Comparison of ENCODE assay signal across 8 cellular contexts in genomic region chr20:57089701-57090144, GRCh38.
DNase-seq lines count a peak whose midpoint lies in the region; TF ChIP-seq lines count a peak whose summit lies in the region.
"Had no signal": no experiment of that assay in that cellular context is flagged by ENCODE, and none has a peak within 500 bp of the region (broad histone marks: within the 10 kb centered on the region; RNA-seq: fewer than 3 reads in every experiment).

No MANE protein-coding gene starts in this region.

- no peak overlapping the region for H3K4me3 Mint-ChIP-seq in endothelial cell (ENCODE audit: unreplicated experiment)
- H3K4me3 Mint-ChIP-seq: effector memory CD8-positive, alpha-beta T cell had no signal

- no peak overlapping the region for H3K27ac Mint-ChIP-seq in endothelial cell (ENCODE audit: unreplicated experiment)

- H3K36me3 Mint-ChIP-seq in endothelial cell (ENCODE audit: low read depth, unreplicated experiment): no peaks in the 10 kb centered on the region

- H3K27me3 Mint-ChIP-seq in endothelial cell (ENCODE audit: unreplicated experiment): peaks cover 17% of the 10 kb centered on the region

- TF ChIP-seq EP300 in stomach (IDR thresholded peaks at IDR 0.05): no peak

- TF ChIP-seq POLR2A in stomach (IDR thresholded peaks at IDR 0.05): no peak

- peaks cover 0 to 13% (median 5%) of the 10 kb centered on the region in 4 donors for H3K4me1 ChIP-seq in stomach

- WGBS in stomach, 5 donors: 6 to 25% (median 10%) methylated on average over 4 to 12 of the region's 12 CpGs

- H3K9me3 ChIP-seq in stomach: peaks cover 0 to 6% (median 0%) of the 10 kb centered on the region in 4 donors

- no peaks in the 10 kb centered on the region for H3K4me1 Mint-ChIP-seq in endothelial cell (ENCODE audit: unreplicated experiment)

- no peak overlapping the region for H3K27ac ChIP-seq in stomach

- TF ChIP-seq CTCF in GM12864 (IDR thresholded peaks at IDR 0.05; ENCODE audit: low read depth, low read length, missing control alignments): peak; percentile 91
- TF ChIP-seq CTCF in HFF-Myc (IDR thresholded peaks at IDR 0.05; ENCODE audit: low read depth, low read length, missing control alignments): peak; percentile 94
- TF ChIP-seq CTCF in endothelial cell (IDR thresholded peaks at IDR 0.05; ENCODE audit: unreplicated experiment): peak; percentile 89
- TF ChIP-seq CTCF in stomach (IDR thresholded peaks at IDR 0.05): peak in 5 of 7 experiments; percentile 79 to 92 (median 82)

- no peaks in the 10 kb centered on the region for H3K36me3 ChIP-seq in stomach

- H3K4me3 ChIP-seq in GM12864 (ENCODE audit: low read depth, low read length): no peak overlapping the region
- H3K4me3 ChIP-seq in HFF-Myc (replicated peaks; ENCODE audit: low read depth, low read length): no peak overlapping the region
- no peak overlapping the region for H3K4me3 ChIP-seq in stomach

- DNase-seq in GM12864 (ENCODE audit: low read depth) (no peak), HFF-Myc (ENCODE audit: extremely low read depth, low read depth) (no peak), NCI-H460 (ENCODE audit: extremely low read depth, low read depth) (peak; percentile 44), endothelial cell (ENCODE audit: low spot score) (peak; percentile 93), mucosa of gallbladder (ENCODE audit: low spot score) (peak; percentile 48), stomach (peak; percentile 78)
- DNase-seq in activated CD4-positive, alpha-beta T cell treated with anti-CD3 and anti-CD28 coated beads, Interleukin-2, amount 50 U/mL, for 48 hours: peak; percentile 76 to 77

- H3K27me3 ChIP-seq in stomach: peaks cover 0 to 79% (median 3%) of the 10 kb centered on the region in 3 donors

- intact Hi-C loops in stomach (cut with DNase I; ENCODE audit: low total_unique reads): loop anchor here (5.0 kb wide), 1 partner anchor 258 kb away; no protein-coding TSS in a partner anchor

- H3K9me3 Mint-ChIP-seq in endothelial cell (ENCODE audit: unreplicated experiment): no peaks in the 10 kb centered on the region

Comparison
In these comparisons a context has a peak if more than half of its experiments do, and no peak if none do; other contexts are left out.
1. DNase-seq: peak in NCI-H460 (single experiment), activated CD4-positive, alpha-beta T cell treated with anti-CD3 and anti-CD28 coated beads, Interleukin-2, amount 50 U/mL, for 48 hours (2 of 2), endothelial cell (single experiment), mucosa of gallbladder (single experiment) and stomach (single experiment); none in GM12864 (single experiment) and HFF-Myc (single experiment).
2. Peak in every context shown above with its lines, with median percentiles within 50 percentile points of each other: CTCF ChIP-seq.